In genomic region chr9:74951107-74951720, GRCh38 we compare ENCODE assay signal across 8 cellular contexts. TPM values are rescaled to one million over a fixed set of nuclear protein-coding genes. Genes with fewer than 3 reads are reported as not detected.
DNase-seq lines count a peak whose midpoint lies in the region; ATAC-seq and TF ChIP-seq lines count a peak whose summit lies in the region.

No MANE protein-coding gene starts in this region.

- H3K9me3 ChIP-seq in DND-41 (ENCODE audit: insufficient read depth, low read length, severe bottlenecking) = no peaks in the 10 kb centered on the region
- H3K9me3 ChIP-seq in RWPE2 (ENCODE audit: severe bottlenecking) = no peaks in the 10 kb centered on the region
- no peaks in the 10 kb centered on the region for H3K9me3 ChIP-seq in esophagus (ENCODE audit: control insufficient read depth in 2 of 2, insufficient read depth in 1 of 2, low read depth in 1 of 2, low read length in 1 of 2)
- H3K9me3 ChIP-seq in trophoblast cell (ENCODE audit: insufficient read depth, low read depth, low read length) = no peaks in the 10 kb centered on the region

- no peak overlapping the region for H2BK120ac ChIP-seq in trophoblast cell (ENCODE audit: insufficient read depth, low read length, poor library complexity)

- peak overlapping the region; percentile 84 to 97 for H3K4me3 ChIP-seq in DND-41 (ENCODE audit: low read depth in 1 of 2, low read length in 2 of 2)
- H3K4me3 ChIP-seq in RWPE2 (ENCODE audit: severe bottlenecking) = peak overlapping the region; percentile 84
- peak overlapping the region; percentile 94 for H3K4me3 ChIP-seq in esophagus (ENCODE audit: low read depth in 1 of 2, low read length in 2 of 2)
- no peak overlapping the region for H3K4me3 ChIP-seq in trophoblast cell (ENCODE audit: low read depth, low read length)

- H4K12ac ChIP-seq in trophoblast cell (ENCODE audit: low read depth, low read length) = no peak overlapping the region

- peak overlapping the region; percentile 99 for H3K9ac ChIP-seq in DND-41 (ENCODE audit: low read depth, low read length)
- H3K9ac ChIP-seq in trophoblast cell (ENCODE audit: low read length) = no peak overlapping the region

- POLR2A ChIA-PET in GM10248 (lab: Yijun Ruan, JAX) = interaction anchor here (1.5 kb wide), 1 partner anchor 137 kb away, joined by 3 read pairs; the partner anchor contains the start of genes NMRK1 and OSTF1

- no peak overlapping the region for H4K8ac ChIP-seq in trophoblast cell (ENCODE audit: low read depth, low read length)

- peak overlapping the region; percentile 88 for H3K27ac ChIP-seq in DND-41 (ENCODE audit: low read length)
- H3K27ac ChIP-seq in RWPE2 (ENCODE audit: poor library complexity, severe bottlenecking) = peak overlapping the region; percentile 68
- H3K27ac ChIP-seq in esophagus (ENCODE audit: low read depth in 2 of 2, low read length in 1 of 2) = peak overlapping the region in 1 of 2 donors; percentile 97
- H3K27ac ChIP-seq in trophoblast cell (ENCODE audit: low read depth, low read length) = no peak overlapping the region

- H4K20me1 ChIP-seq in DND-41 (ENCODE audit: insufficient read depth, low read length) = peaks cover 15% of the 10 kb centered on the region; the same call in 1 of the 2 replicates

- H3K4me2 ChIP-seq in DND-41 (ENCODE audit: insufficient read depth, low read length) = peak overlapping the region; percentile 90
- H3K4me2 ChIP-seq in trophoblast cell (ENCODE audit: low read length) = peak overlapping the region; percentile 81

- no peak overlapping the region for H3K23ac ChIP-seq in trophoblast cell (ENCODE audit: low read length)

- 66 to 69% methylated on average over 21 of the region's 21 CpGs for WGBS in esophagus, 2 donors
- WGBS in trophoblast cell (ENCODE audit: extremely low coverage, insufficient coverage, insufficient read length) = no CpG with 5 or more reads among the region's 21 CpGs

- H2BK12ac ChIP-seq in trophoblast cell (ENCODE audit: low read length) = no peak overlapping the region

- TF ChIP-seq CTCF in DND-41 (IDR thresholded peaks at IDR 0.05; ENCODE audit: borderline replicate concordance, extremely low read depth, low read length, poor library complexity, severe bottlenecking) (no peak), RWPE2 (IDR thresholded peaks at IDR 0.05; ENCODE audit: poor library complexity, severe bottlenecking) (no peak), GM10248 (IDR thresholded peaks at IDR 0.05; ENCODE audit: control extremely low read depth, extremely low read depth, low read depth, missing control alignments) (no peak)

- H3K4me1 ChIP-seq in DND-41 (ENCODE audit: insufficient read depth, low read length) (peaks cover 45% of the 10 kb centered on the region), RWPE2 (ENCODE audit: insufficient read depth, poor library complexity, severe bottlenecking) (no peaks in the 10 kb centered on the region), esophagus (ENCODE audit: control insufficient read depth in 2 of 2, insufficient read depth in 2 of 2, low read length in 1 of 2) (no peaks in the 10 kb centered on the region), trophoblast cell (ENCODE audit: control insufficient read depth in 1 of 2, insufficient read depth in 2 of 2, low read length in 2 of 2) (peaks cover 0 to 2% of the 10 kb centered on the region in 2 experiments)

- H3K18ac ChIP-seq in trophoblast cell (ENCODE audit: low read length) = no peak overlapping the region

- H2AK5ac ChIP-seq in trophoblast cell (ENCODE audit: low read length) = no peak overlapping the region

- DNase-seq in DND-41 (no peak), RWPE2 (ENCODE audit: low spot score) (no peak), trophoblast cell (no peak), DMS79 (lab: John Stamatoyannopoulos, UW) (no peak), GM10248 (ENCODE audit: extremely low spot score) (no peak), DMS153 treated with DMSO at 0.1 percent for 48 hours (lab: John Stamatoyannopoulos, UW; ENCODE audit: unreplicated experiment) (no peak), NCI-H345 (lab: John Stamatoyannopoulos, UW) (no peak)

- CTCF ChIA-PET in GM10248 (lab: Yijun Ruan, JAX) = interaction anchor here (0.8 to 4.3 kb wide), 12 partner anchors 10 to 230 kb away, joined by 3 to 28 read pairs (median 6); partner anchors contain the start of genes CARNMT1, NMRK1 and OSTF1

- H3K4ac ChIP-seq in trophoblast cell (ENCODE audit: low read depth, low read length) = no peak overlapping the region

- H3K36me3 ChIP-seq in DND-41 (ENCODE audit: insufficient read depth, low read length) (peaks cover 5% of the 10 kb centered on the region), RWPE2 (ENCODE audit: low read depth) (peaks cover 13% of the 10 kb centered on the region), esophagus (ENCODE audit: control insufficient read depth in 2 of 2, insufficient read depth in 2 of 2, low read length in 1 of 2) (no peaks in the 10 kb centered on the region), trophoblast cell (ENCODE audit: control insufficient read depth in 1 of 2, insufficient read depth in 2 of 2, low read length in 2 of 2) (no peaks in the 10 kb centered on the region)

- no peak for ATAC-seq in DND-41 (ENCODE audit: insufficient read depth, low read depth)
- ATAC-seq in RWPE2 (ENCODE audit: low read depth) = no peak

- H2AFZ ChIP-seq in DND-41 (ENCODE audit: low read depth, low read length) = peak overlapping the region; percentile 94
- H2AFZ ChIP-seq in trophoblast cell (ENCODE audit: insufficient read depth, low read length, poor library complexity) = no peak overlapping the region

- H3K79me2 ChIP-seq in DND-41 (ENCODE audit: insufficient read depth, low read length) = peaks cover 52% of the 10 kb centered on the region
- peaks cover 7% of the 10 kb centered on the region for H3K79me2 ChIP-seq in trophoblast cell (ENCODE audit: control insufficient read depth, insufficient read depth, low read length, poor library complexity)

- H2BK5ac ChIP-seq in trophoblast cell (ENCODE audit: low read depth, low read length, poor library complexity) = no peak overlapping the region

- H4K91ac ChIP-seq in trophoblast cell (ENCODE audit: low read depth, low read length) = no peak overlapping the region

- H3K27me3 ChIP-seq in DND-41 (ENCODE audit: insufficient read depth, low read length, poor library complexity) (no peaks in the 10 kb centered on the region), RWPE2 (ENCODE audit: insufficient read depth, poor library complexity, severe bottlenecking) (no peaks in the 10 kb centered on the region), esophagus (ENCODE audit: control insufficient read depth in 1 of 2, insufficient read depth in 2 of 2, low read length in 2 of 2) (no peaks in the 10 kb centered on the region), trophoblast cell (ENCODE audit: insufficient read depth, low read length) (no peaks in the 10 kb centered on the region)

- H3K79me1 ChIP-seq in trophoblast cell (ENCODE audit: low read length) = peaks cover 10% of the 10 kb centered on the region

- H3K14ac ChIP-seq in trophoblast cell (ENCODE audit: low read length) = no peak overlapping the region

RNA-seq across cellular contexts. Expression of gene C9orf40, which starts 1.5 kb away (rescaled TPM):
- polyA plus RNA-seq in esophagus = 1 to 10 TPM; 2.8 to 3.7 TPM
- polyA plus RNA-seq in trophoblast cell (2013) = 10.2 TPM in 2 replicates
